In genomic region chr10:50224330-50224952, GRCh38 we compare ENCODE assay signal across 8 cellular contexts. TPM values are rescaled to one million over a fixed set of nuclear protein-coding genes. Genes with fewer than 3 reads are reported as not detected.
DNase-seq lines count a peak whose midpoint lies in the region; ATAC-seq and TF ChIP-seq lines count a peak whose summit lies in the region.

No MANE protein-coding gene starts in this region.

- no peaks in the 10 kb centered on the region for H3K36me3 ChIP-seq in vagina

- no peaks in the 10 kb centered on the region for H3K9me3 Mint-ChIP-seq in Calu3 (ENCODE audit: low read depth, unreplicated experiment)

- H3K27ac ChIP-seq in vagina = no peak overlapping the region

- TF ChIP-seq POLR2A in vagina (IDR thresholded peaks at IDR 0.05) = no peak

- H3K27me3 Mint-ChIP-seq in Calu3 (ENCODE audit: unreplicated experiment) = peaks cover 52% of the 10 kb centered on the region

- BruUV-seq in Calu3 (replicated peaks; lab: Mats Ljungman, UMichigan) = no TSS peak

- H3K27me3 ChIP-seq in vagina = no peaks in the 10 kb centered on the region

- no peak overlapping the region for H3K4me3 Mint-ChIP-seq in Calu3 (ENCODE audit: low read depth, unreplicated experiment)

- H3K4me3 ChIP-seq in retinal pigment epithelial cell (ENCODE audit: low read length) (no peak overlapping the region), vagina (no peak overlapping the region)

- H3K36me3 Mint-ChIP-seq in Calu3 (ENCODE audit: insufficient read depth, unreplicated experiment) = no peaks in the 10 kb centered on the region

- CTCF ChIA-PET in Calu3 (lab: Charles Lee) = interaction anchor here (0.6 kb wide), 1 partner anchor 1542 kb away, joined by 3 read pairs; no protein-coding TSS in a partner anchor

- peak; percentile 43 for TF ChIP-seq CTCF in Calu3 (IDR thresholded peaks at IDR 0.05; ENCODE audit: unreplicated experiment)
- peak; percentile 76 for TF ChIP-seq CTCF in retinal pigment epithelial cell (conservative IDR thresholded peaks at IDR 0.05; ENCODE audit: low read depth, low read length)
- no peak for TF ChIP-seq CTCF in vagina (IDR thresholded peaks at IDR 0.05)

- peak; percentile 52 for DNase-seq in Calu3
- peak; percentile 25 for DNase-seq in NCI-H2171 (lab: John Stamatoyannopoulos, UW)
- peak; percentile 6 to 27 for DNase-seq in activated CD4-positive, alpha-beta T cell treated with anti-CD3 and anti-CD28 coated beads, Interleukin-2, amount 50 U/mL, for 48 hours
- peak; percentile 26 for DNase-seq in globus pallidus (ENCODE audit: low spot score)
- peak; percentile 23 for DNase-seq in retinal pigment epithelial cell (ENCODE audit: low read depth)
- DNase-seq in vagina (ENCODE audit: extremely low spot score in 2 of 2) = no peak

- no peaks in the 10 kb centered on the region for H3K4me1 ChIP-seq in vagina

- H3K4me1 Mint-ChIP-seq in Calu3 (ENCODE audit: low read depth, unreplicated experiment) = no peaks in the 10 kb centered on the region

- intact Hi-C loops in Calu3 (cut with micrococcal nuclease; ENCODE audit: unreplicated experiment) (loop anchor here (1.0 kb wide), 1 partner anchor 630 kb away; no protein-coding TSS in a partner anchor), vagina (cut with DNase I) (no loop called here)

- peak; percentile 98 for ATAC-seq in GM18907 (IDR thresholded peaks at IDR 0.05; ENCODE audit: unreplicated experiment)
- ATAC-seq in HG03103 (IDR thresholded peaks at IDR 0.05; ENCODE audit: low read depth, unreplicated experiment) = peak; percentile 93

- no peak overlapping the region for H3K27ac Mint-ChIP-seq in Calu3 (ENCODE audit: unreplicated experiment)

- no peaks in the 10 kb centered on the region for H3K9me3 ChIP-seq in vagina

RNA-seq across cellular contexts. Expression of gene ASAH2, which starts 26.9 kb away (rescaled TPM):
- 3.3 and 3.9 TPM in 2 replicates for total RNA-seq in Calu3 (2022)
- total RNA-seq in vagina = 2.5 TPM

Comparison
In these comparisons a context has a peak if more than half of its experiments do, and no peak if none do; other contexts are left out.
1. DNase-seq: peak in Calu3 (single experiment), NCI-H2171 (single experiment), activated CD4-positive, alpha-beta T cell treated with anti-CD3 and anti-CD28 coated beads, Interleukin-2, amount 50 U/mL, for 48 hours (2 of 2), globus pallidus (single experiment) and retinal pigment epithelial cell (single experiment); none in vagina (0 of 2).
2. CTCF ChIP-seq: peak in Calu3 (single experiment) and retinal pigment epithelial cell (single experiment); none in vagina (0 of 3).